Comparison of ENCODE assay signal across 1 cellular context in the genomic region with DNA sequence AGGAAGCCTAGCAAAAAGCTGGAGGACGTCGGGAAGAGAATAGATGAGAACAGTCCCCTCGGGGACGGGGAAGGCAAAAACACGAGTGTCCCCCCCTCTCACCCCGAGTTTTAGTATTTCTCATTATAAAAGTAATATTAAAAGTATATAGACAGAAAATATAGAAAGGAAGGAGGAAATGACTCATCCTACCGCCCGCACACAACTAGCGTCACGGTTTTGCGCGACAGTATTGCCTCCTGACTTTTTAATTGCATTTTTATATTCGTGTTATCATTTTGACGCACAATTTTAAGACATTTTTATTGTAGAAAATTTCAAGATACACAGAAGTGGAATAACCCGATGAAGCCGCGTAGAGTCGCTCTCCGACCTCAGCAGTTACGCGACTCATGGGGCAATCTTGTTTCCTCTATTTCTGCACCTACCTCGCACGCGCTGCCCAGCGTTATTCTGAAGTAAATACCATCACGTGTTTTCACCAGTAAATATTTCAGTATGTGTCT.
TF ChIP-seq lines count a peak whose summit lies in the region.

No MANE protein-coding gene starts in this region.

TF ChIP-seq in GM12878, 131 proteins besides CTCF, POLR2A, EP300 and RAD21 (continued from another document):
- TF ChIP-seq, protein P1, sequence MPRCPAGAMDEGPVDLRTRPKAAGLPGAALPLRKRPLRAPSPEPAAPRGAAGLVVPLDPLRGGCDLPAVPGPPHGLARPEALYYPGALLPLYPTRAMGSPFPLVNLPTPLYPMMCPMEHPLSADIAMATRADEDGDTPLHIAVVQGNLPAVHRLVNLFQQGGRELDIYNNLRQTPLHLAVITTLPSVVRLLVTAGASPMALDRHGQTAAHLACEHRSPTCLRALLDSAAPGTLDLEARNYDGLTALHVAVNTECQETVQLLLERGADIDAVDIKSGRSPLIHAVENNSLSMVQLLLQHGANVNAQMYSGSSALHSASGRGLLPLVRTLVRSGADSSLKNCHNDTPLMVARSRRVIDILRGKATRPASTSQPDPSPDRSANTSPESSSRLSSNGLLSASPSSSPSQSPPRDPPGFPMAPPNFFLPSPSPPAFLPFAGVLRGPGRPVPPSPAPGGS (IDR thresholded peaks at IDR 0.05; ENCODE audit: borderline replicate concordance, insufficient read depth, low read depth, low read length, poor library complexity, severe bottlenecking), result no peak
- TF ChIP-seq, protein P2, sequence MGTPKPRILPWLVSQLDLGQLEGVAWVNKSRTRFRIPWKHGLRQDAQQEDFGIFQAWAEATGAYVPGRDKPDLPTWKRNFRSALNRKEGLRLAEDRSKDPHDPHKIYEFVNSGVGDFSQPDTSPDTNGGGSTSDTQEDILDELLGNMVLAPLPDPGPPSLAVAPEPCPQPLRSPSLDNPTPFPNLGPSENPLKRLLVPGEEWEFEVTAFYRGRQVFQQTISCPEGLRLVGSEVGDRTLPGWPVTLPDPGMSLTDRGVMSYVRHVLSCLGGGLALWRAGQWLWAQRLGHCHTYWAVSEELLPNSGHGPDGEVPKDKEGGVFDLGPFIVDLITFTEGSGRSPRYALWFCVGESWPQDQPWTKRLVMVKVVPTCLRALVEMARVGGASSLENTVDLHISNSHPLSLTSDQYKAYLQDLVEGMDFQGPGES (IDR thresholded peaks at IDR 0.05), result no peak
- TF ChIP-seq, protein P3, sequence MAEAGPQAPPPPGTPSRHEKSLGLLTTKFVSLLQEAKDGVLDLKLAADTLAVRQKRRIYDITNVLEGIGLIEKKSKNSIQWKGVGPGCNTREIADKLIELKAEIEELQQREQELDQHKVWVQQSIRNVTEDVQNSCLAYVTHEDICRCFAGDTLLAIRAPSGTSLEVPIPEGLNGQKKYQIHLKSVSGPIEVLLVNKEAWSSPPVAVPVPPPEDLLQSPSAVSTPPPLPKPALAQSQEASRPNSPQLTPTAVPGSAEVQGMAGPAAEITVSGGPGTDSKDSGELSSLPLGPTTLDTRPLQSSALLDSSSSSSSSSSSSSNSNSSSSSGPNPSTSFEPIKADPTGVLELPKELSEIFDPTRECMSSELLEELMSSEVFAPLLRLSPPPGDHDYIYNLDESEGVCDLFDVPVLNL (IDR thresholded peaks at IDR 0.05; ENCODE audit: low read depth, low read length), result no peak
- TF ChIP-seq ZNF217 (IDR thresholded peaks at IDR 0.05), result no peak
- no peak for TF ChIP-seq POU2F2 (IDR thresholded peaks at IDR 0.05; ENCODE audit: borderline replicate concordance, low read depth, low read length)
- peak; percentile 63 for TF ChIP-seq MTA2 (IDR thresholded peaks at IDR 0.05; ENCODE audit: low read depth)
- TF ChIP-seq NFXL1 (IDR thresholded peaks at IDR 0.05; ENCODE audit: borderline replicate concordance), result no peak
- no peak for TF ChIP-seq NRF1 (conservative IDR thresholded peaks at IDR 0.05; ENCODE audit: low read depth, low read length)
- TF ChIP-seq CBFB (IDR thresholded peaks at IDR 0.05; ENCODE audit: low read depth), result no peak
- TF ChIP-seq KLF5 (IDR thresholded peaks at IDR 0.05; ENCODE audit: partially characterized antibody), result no peak
- TF ChIP-seq ZNF24 (IDR thresholded peaks at IDR 0.05), result no peak
- peak; percentile 64 for TF ChIP-seq NFIC (IDR thresholded peaks at IDR 0.05; ENCODE audit: low read depth, low read length)
- no peak for TF ChIP-seq SMAD5 (IDR thresholded peaks at IDR 0.05; ENCODE audit: low read depth)
- no peak for TF ChIP-seq PAX8 (IDR thresholded peaks at IDR 0.05)
- TF ChIP-seq NR2C1 (IDR thresholded peaks at IDR 0.05), result no peak
TF ChIP-seq in GM12878: peak in this region for 25.
